ENCODE assay signal across 8 cellular contexts in genomic region chr14:54038724-54039123, GRCh38.
"Had no signal": no experiment of that assay in that cellular context is flagged by ENCODE, and none has a peak within 500 bp of the region (broad histone marks: within the 10 kb centered on the region; RNA-seq: fewer than 3 reads in every experiment).

No MANE protein-coding gene starts in this region.

- H3K4me3 ChIP-seq: GM12878 had no signal

- FAIRE-seq: G401.6, GM12878, GM12891, GM12892, GM18507, GM19239 had no signal

- DNase-seq: GDM1, GF-D8 had no signal

- ATAC-seq: GM12878 had no signal
